In genomic region chr12:102957339-102958050, GRCh38 we compare ENCODE assay signal across 8 cellular contexts. TPM values are rescaled to one million over a fixed set of nuclear protein-coding genes. Genes with fewer than 3 reads are reported as not detected.
DNase-seq lines count a peak whose midpoint lies in the region; ATAC-seq, FAIRE-seq and TF ChIP-seq lines count a peak whose summit lies in the region.
"Had no signal": no experiment of that assay in that cellular context is flagged by ENCODE, and none has a peak within 500 bp of the region (broad histone marks: within the 10 kb centered on the region; RNA-seq: fewer than 3 reads in every experiment).

ASCL1 (plus strand) TSS chr12:102957674; CDS start chr12:102958245, 571 bp downstream.

- H2AK5ac ChIP-seq in trophoblast cell (ENCODE audit: low read length) = no peak within 1 kb of the TSS

- no peak within 1 kb of the TSS for H2BK5ac ChIP-seq in trophoblast cell (ENCODE audit: low read depth, low read length, poor library complexity)

- no peak within 1 kb of the TSS for H2AFZ ChIP-seq in trophoblast cell (ENCODE audit: insufficient read depth, low read length, poor library complexity)

- no peaks in the 10 kb centered on the region for H3K79me1 ChIP-seq in trophoblast cell (ENCODE audit: low read length)

- H2BK120ac ChIP-seq in trophoblast cell (ENCODE audit: insufficient read depth, low read length, poor library complexity) = no peak within 1 kb of the TSS

- H4K12ac ChIP-seq in trophoblast cell (ENCODE audit: low read depth, low read length) = no peak within 1 kb of the TSS

- no peak within 1 kb of the TSS for H3K9ac ChIP-seq in trophoblast cell (ENCODE audit: low read length)

- H3K27ac ChIP-seq in trophoblast cell (ENCODE audit: low read depth, low read length) = no peak within 1 kb of the TSS

- no peak within 1 kb of the TSS for H3K4ac ChIP-seq in trophoblast cell (ENCODE audit: low read depth, low read length)

- no peaks in the 10 kb centered on the region for H3K36me3 ChIP-seq in trophoblast cell (ENCODE audit: control insufficient read depth in 1 of 2, insufficient read depth in 2 of 2, low read length in 2 of 2)

- WGBS in trophoblast cell (ENCODE audit: extremely low coverage, insufficient coverage, insufficient read length) = no CpG with 5 or more reads among the region's 52 CpGs

- H3K4me3 ChIP-seq in trophoblast cell (ENCODE audit: low read depth, low read length) = no peak within 1 kb of the TSS

- H3K23ac ChIP-seq in trophoblast cell (ENCODE audit: low read length) = no peak within 1 kb of the TSS

- TF ChIP-seq POLR2A in GM12891 (IDR thresholded peaks at IDR 0.05; ENCODE audit: low read depth, low read length) = no peak

- no peak for FAIRE-seq in GM12891 (lab: Jason Lieb, UNC)
- FAIRE-seq in RCC 7860 (lab: Jason Lieb, UNC) = no peak
- FAIRE-seq: TTC549 had no signal

- no peak within 1 kb of the TSS for H2BK12ac ChIP-seq in trophoblast cell (ENCODE audit: low read length)

- peaks cover 11% of the 10 kb centered on the region for H3K9me3 ChIP-seq in trophoblast cell (ENCODE audit: insufficient read depth, low read depth, low read length)

- peak; percentile 38 for ATAC-seq in HG03280 (IDR thresholded peaks at IDR 0.05; ENCODE audit: unreplicated experiment)

- H3K18ac ChIP-seq in trophoblast cell (ENCODE audit: low read length) = no peak within 1 kb of the TSS

- no peak within 1 kb of the TSS for H3K14ac ChIP-seq in trophoblast cell (ENCODE audit: low read length)

- peak within 1 kb of the TSS; percentile 58 for H3K4me2 ChIP-seq in trophoblast cell (ENCODE audit: low read length)

- H4K91ac ChIP-seq in trophoblast cell (ENCODE audit: low read depth, low read length) = no peak within 1 kb of the TSS

- peaks cover 3 to 9% of the 10 kb centered on the region in 2 experiments for H3K4me1 ChIP-seq in trophoblast cell (ENCODE audit: control insufficient read depth in 1 of 2, insufficient read depth in 2 of 2, low read length in 2 of 2)

- H4K8ac ChIP-seq in trophoblast cell (ENCODE audit: low read depth, low read length) = no peak within 1 kb of the TSS

- no peaks in the 10 kb centered on the region for H3K79me2 ChIP-seq in trophoblast cell (ENCODE audit: control insufficient read depth, insufficient read depth, low read length, poor library complexity)

- H3K27me3 ChIP-seq in trophoblast cell (ENCODE audit: insufficient read depth, low read length) = peaks cover 76% of the 10 kb centered on the region

- DNase-seq in GM12891 (ENCODE audit: insufficient read length, low spot score) = no peak
- peak; percentile 92 for DNase-seq in SK-N-DZ (ENCODE audit: low spot score)
- peak; percentile 29 for DNase-seq in fibroblast of peridontal ligament (ENCODE audit: extremely low read depth)
- peak in 1 of 2 donors; percentile 17 for DNase-seq in trophoblast cell
- DNase-seq in SKM-1 treated with dmso at 0.1 percent for 144 hours (lab: John Stamatoyannopoulos, UW; ENCODE audit: unreplicated experiment) = no peak
- DNase-seq in RCC 7860 (ENCODE audit: low spot score) = no peak

TF ChIP-seq in GM12891, 5 proteins besides CTCF, POLR2A, EP300 and RAD21:
- TF ChIP-seq TAF1 (IDR thresholded peaks at IDR 0.05; ENCODE audit: low read depth, low read length) (no peak), SPI1 (IDR thresholded peaks at IDR 0.05; ENCODE audit: low read depth, low read length) (peak; percentile 30; the same call in 1 of the 2 replicates)

RNA-seq across cellular contexts. Expression of gene ASCL1, which starts in this region (rescaled TPM):
- polyA plus RNA-seq in GM12891 (2012; ENCODE audit: low read depth, missing spikeins) = 0.47 TPM
- polyA plus RNA-seq in SK-N-DZ (2014; cell fraction: cytosol; rRNA removed) = 317 and 369 TPM in 2 replicates
- 169 and 203 TPM in 2 replicates for polyA plus RNA-seq in SK-N-DZ (2014; cell fraction: nucleus; rRNA removed)
- 0.01 and 0.03 TPM in 2 replicates for polyA plus RNA-seq in trophoblast cell (2013)

Comparison
In these comparisons a context has a peak if more than half of its experiments do, and no peak if none do; other contexts are left out.
1. DNase-seq: peak in SK-N-DZ (single experiment) and fibroblast of peridontal ligament (single experiment); none in GM12891 (single experiment), SKM-1 treated with dmso at 0.1 percent for 144 hours (single experiment) and RCC 7860 (single experiment).